Comparison of ENCODE assay signal across 1 cellular context in the genomic region with DNA sequence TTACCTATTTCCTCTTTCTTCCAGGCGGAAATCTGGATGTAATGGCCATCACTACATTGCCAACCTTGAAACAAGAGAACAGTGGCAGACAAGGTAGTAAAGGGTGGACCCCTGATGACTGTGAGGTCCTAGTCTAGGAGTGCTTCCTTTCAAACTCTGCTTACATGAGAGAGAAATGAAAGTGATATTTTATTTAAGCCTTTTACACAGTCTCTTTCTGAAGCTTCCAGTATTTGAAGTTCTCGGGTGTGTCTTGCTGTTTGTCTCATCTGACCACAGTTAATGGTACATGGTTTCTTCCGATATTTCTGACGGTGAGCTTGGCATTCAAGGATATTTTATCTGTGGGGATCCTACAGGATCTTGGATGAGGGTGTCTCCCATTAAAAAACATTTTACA.
TF ChIP-seq lines count a peak whose summit lies in the region.

No MANE protein-coding gene starts in this region.

TF ChIP-seq in GM12878, 131 proteins besides CTCF, POLR2A, EP300 and RAD21 (continued from another document):
- TF ChIP-seq KLF5 (IDR thresholded peaks at IDR 0.05; ENCODE audit: partially characterized antibody): no peak
- TF ChIP-seq POU2F2 (IDR thresholded peaks at IDR 0.05; ENCODE audit: borderline replicate concordance, low read depth, low read length): no peak
- no peak for TF ChIP-seq RB1 (IDR thresholded peaks at IDR 0.05; ENCODE audit: borderline replicate concordance)
- no peak for TF ChIP-seq MTA3 (IDR thresholded peaks at IDR 0.05; ENCODE audit: borderline replicate concordance, low read length)
- TF ChIP-seq ZBED1 (IDR thresholded peaks at IDR 0.05; ENCODE audit: borderline replicate concordance): 0 out of 2 replicates have a peak, but pooled peaks have one; percentile 45
- TF ChIP-seq EED (IDR thresholded peaks at IDR 0.05; ENCODE audit: low read depth): peak; percentile 16; the same call in 1 of the 2 replicates
